In the genomic region with DNA sequence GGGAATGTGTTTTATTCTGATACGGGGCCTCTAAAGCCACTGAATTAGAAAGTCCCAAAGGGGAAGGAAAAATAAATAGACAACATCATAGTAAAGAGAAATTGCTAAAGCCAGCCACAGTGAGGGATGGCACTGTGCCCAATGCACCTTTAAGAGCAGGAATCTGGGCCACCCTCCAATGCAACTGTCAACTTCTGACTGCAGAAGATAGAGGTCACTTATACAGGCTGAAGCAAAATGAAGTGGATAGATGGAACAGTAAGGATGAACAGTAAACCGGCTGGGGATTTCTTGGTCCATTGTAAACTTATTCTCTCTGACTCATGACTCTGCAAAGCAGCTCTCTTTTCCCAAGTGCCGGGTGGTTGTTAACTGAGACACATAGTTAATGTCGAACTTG, we compare ENCODE assay signal across 12 cellular contexts. TPM values are rescaled to one million over a fixed set of nuclear protein-coding genes. Genes with fewer than 3 reads are reported as not detected.
DNase-seq lines count a peak whose midpoint lies in the region; ATAC-seq, FAIRE-seq and TF ChIP-seq lines count a peak whose summit lies in the region.
"Had no signal": no experiment of that assay in that cellular context is flagged by ENCODE, and none has a peak within 500 bp of the region (broad histone marks: within the 10 kb centered on the region; RNA-seq: fewer than 3 reads in every experiment).

No MANE protein-coding gene starts in this region.

- peaks cover 5% of the 10 kb centered on the region for H3K4me1 Mint-ChIP-seq in activated T-cell treated with anti-CD3 and anti-CD28 coated beads, Interleukin-2, amount 50 U/mL, for 72 hours (ENCODE audit: low read depth)

- peaks cover 0 to under 1% of the 10 kb centered on the region in 2 donors for H3K36me3 Mint-ChIP-seq in activated T-cell treated with anti-CD3 and anti-CD28 coated beads, Interleukin-2, amount 50 U/mL, for 72 hours (ENCODE audit: insufficient read depth in 2 of 2)

- no peaks in the 10 kb centered on the region for H3K9me3 Mint-ChIP-seq in activated T-cell treated with anti-CD3 and anti-CD28 coated beads, Interleukin-2, amount 50 U/mL, for 72 hours

- peak; percentile 36 for FAIRE-seq in islet of Langerhans (lab: Jason Lieb, UNC)

- H3K27me3 Mint-ChIP-seq in activated T-cell treated with anti-CD3 and anti-CD28 coated beads, Interleukin-2, amount 50 U/mL, for 72 hours (ENCODE audit: low read depth): no peaks in the 10 kb centered on the region

- TF ChIP-seq CTCF in astrocyte of the cerebellum (IDR thresholded peaks at IDR 0.05; ENCODE audit: low read depth, low read length, missing control alignments): no peak

- no peak overlapping the region for H3K4me3 ChIP-seq in astrocyte of the cerebellum (ENCODE audit: low read depth, low read length)

- in situ Hi-C loops in Caki2 (cut with HindIII; ENCODE audit: low pct_unique_long_range_greater_than_20kb, low sequenced_read_pairs): no loop called here
- in situ Hi-C loops in astrocyte of the cerebellum (cut with HindIII; ENCODE audit: low sequenced_read_pairs): loop anchor here (25.0 kb wide), 1 partner anchor 90 kb away; no protein-coding TSS in a partner anchor

- no peak overlapping the region for H3K27ac Mint-ChIP-seq in activated T-cell treated with anti-CD3 and anti-CD28 coated beads, Interleukin-2, amount 50 U/mL, for 72 hours
- H3K27ac Mint-ChIP-seq: activated CD8-positive, alpha-beta T cell treated with anti-CD3 and anti-CD28 coated beads, Interleukin-2, amount 10 ng/mL, durations not matched to agents 7 days and 5 days had no signal

- ATAC-seq in activated T-cell treated with anti-CD3 and anti-CD28 coated beads, Interleukin-2, amount 50 U/mL, for 72 hours (replicated peaks in 1 of 2): no peak
- ATAC-seq: activated CD8-positive, alpha-beta T cell treated with anti-CD3 and anti-CD28 coated beads, Interleukin-2, amount 10 ng/mL, durations not matched to agents 7 days and 5 days had no signal

- DNase-seq in Caki2 (ENCODE audit: low read depth) (peak; percentile 31), NCI-H1105 (lab: John Stamatoyannopoulos, UW) (peak; percentile 4), astrocyte of the cerebellum (ENCODE audit: low read depth) (peak; percentile 15), D341Med (ENCODE audit: low spot score) (no peak), midbrain (lab: John Stamatoyannopoulos, UW) (no peak), T-helper 1 cell (no peak)
- no peak for DNase-seq in activated T-cell treated with anti-CD3 and anti-CD28 coated beads, Interleukin-2, amount 50 U/mL, for 72 hours
- DNase-seq: activated CD8-positive, alpha-beta T cell treated with anti-CD3 and anti-CD28 coated beads, Interleukin-2, amount 10 ng/mL, durations not matched to agents 7 days and 5 days; anterior cingulate cortex; mesendoderm; NCI-H1930 had no signal

- no peak overlapping the region for H3K4me3 Mint-ChIP-seq in activated T-cell treated with anti-CD3 and anti-CD28 coated beads, Interleukin-2, amount 50 U/mL, for 72 hours
- H3K4me3 Mint-ChIP-seq: activated CD8-positive, alpha-beta T cell treated with anti-CD3 and anti-CD28 coated beads, Interleukin-2, amount 10 ng/mL, durations not matched to agents 7 days and 5 days had no signal

RNA-seq across cellular contexts. Expression of a gene that starts 54.0 kb away (rescaled TPM):
- 0.20 TPM in 1 of 2 replicates, not detected in the other for total RNA-seq in Caki2 (2014; rRNA removed; shearing (Covaris generic); ENCODE audit: low replicate concordance)
- total RNA-seq in activated T-cell treated with anti-CD3 and anti-CD28 coated beads, Interleukin-2, amount 50 U/mL, for 72 hours: 1 to 10 TPM; 2.2 to 3.1 TPM

Comparison
In these comparisons a context has a peak if more than half of its experiments do, and no peak if none do; other contexts are left out.
1. DNase-seq: peak in Caki2 (single experiment), NCI-H1105 (single experiment) and astrocyte of the cerebellum (single experiment); none in activated T-cell treated with anti-CD3 and anti-CD28 coated beads, Interleukin-2, amount 50 U/mL, for 72 hours (0 of 2), D341Med (single experiment), midbrain (single experiment) and T-helper 1 cell (0 of 5).